In genomic region chr18:37430346-37431076, GRCh38 we compare ENCODE assay signal across 21 cellular contexts.
DNase-seq lines count a peak whose midpoint lies in the region; TF ChIP-seq lines count a peak whose summit lies in the region.
"Had no signal": no experiment of that assay in that cellular context is flagged by ENCODE, and none has a peak within 500 bp of the region (broad histone marks: within the 10 kb centered on the region; RNA-seq: fewer than 3 reads in every experiment).

No MANE protein-coding gene starts in this region.

- H4K20me1 ChIP-seq in H9 (ENCODE audit: control insufficient read depth, insufficient read depth, insufficient read length) = no peaks in the 10 kb centered on the region

- H3K56ac ChIP-seq in H9 (ENCODE audit: insufficient read length, low read depth, low read length) = no peak overlapping the region

- H2BK5ac ChIP-seq in H9 (ENCODE audit: insufficient read length, low read length) = no peak overlapping the region

- H3K79me2 ChIP-seq in H9 (ENCODE audit: insufficient read depth, low read length) = no peaks in the 10 kb centered on the region

- no peaks in the 10 kb centered on the region for H3K9me3 ChIP-seq in H9 (ENCODE audit: control insufficient read depth, low read depth, low read length)
- no peaks in the 10 kb centered on the region for H3K9me3 ChIP-seq in NT2/D1 (ENCODE audit: insufficient read depth, low read length)
- H3K9me3 ChIP-seq: lower lobe of right lung, neutrophil, SJSA1 had no signal

- H3K27me3 Mint-ChIP-seq in H9 (ENCODE audit: low read depth) = no peaks in the 10 kb centered on the region; the same call in none of the 2 replicates
- H3K27me3 Mint-ChIP-seq: type B pancreatic cell had no signal

- H3K4me3 Mint-ChIP-seq in H9 = no peak overlapping the region; a peak in 1 of 5 replicates
- H3K4me3 Mint-ChIP-seq: activated CD4-positive, alpha-beta memory T cell treated with anti-CD3 and anti-CD28 coated beads for 36 hours; type B pancreatic cell had no signal

- DNase-seq in D341Med (ENCODE audit: low spot score) (peak; percentile 77), H9 (peak; percentile 83), NT2/D1 (ENCODE audit: low read depth, low spot score) (peak; percentile 25), iPS-NIHi7 (ENCODE audit: extremely low spot score) (peak; percentile 78), DMS153 treated with DMSO at 0.1 percent for 48 hours (lab: John Stamatoyannopoulos, UW; ENCODE audit: unreplicated experiment) (no peak)
- DNase-seq in activated effector memory CD4-positive, alpha-beta T cell treated with anti-CD3 and anti-CD28 coated beads, Interleukin-2, amount 50 U/mL, for 16 hours = no peak
- DNase-seq in activated CD4-positive, alpha-beta T cell treated with anti-CD3 and anti-CD28 coated beads for 48 hours = no peak
- DNase-seq: activated CD4-positive, alpha-beta memory T cell treated with anti-CD3 and anti-CD28 coated beads for 36 hours; activated naive CD4-positive, alpha-beta T cell; activated T-cell treated with anti-CD3 and anti-CD28 coated beads for 4 hours; amniotic stem cell; lower lobe of right lung; NCI-H1092; NCI-H774; small intestine; stimulated activated CD4-positive, alpha-beta T cell treated with anti-CD3 and anti-CD28 coated beads, Interleukin-2, amount 100 ng/mL, for 48 hours; stimulated activated naive CD8-positive, alpha-beta T cell treated with anti-CD3 and anti-CD28 coated beads, Interleukin-15, Interleukin-2, amounts not matched to agents 100 U/mL and 50 U/mL, for 24 hours had no signal

- H3K23me2 ChIP-seq in H9 (ENCODE audit: insufficient read length, low read depth, low read length, poor library complexity, severe bottlenecking) = no peaks in the 10 kb centered on the region

- H2BK20ac ChIP-seq in H9 (ENCODE audit: low read depth, low read length, poor library complexity, severe bottlenecking) = no peak overlapping the region

- H3K4me2 ChIP-seq in H9 (ENCODE audit: insufficient read depth, insufficient read length, low read length) = no peak overlapping the region

- H2BK15ac ChIP-seq in H9 (ENCODE audit: low read depth, low read length) = no peak overlapping the region

- no peak overlapping the region for H3T11ph ChIP-seq in H9 (ENCODE audit: low read length)

- no peak overlapping the region for H3K4me3 ChIP-seq in NT2/D1 (ENCODE audit: insufficient read length, low read depth)
- H3K4me3 ChIP-seq: lower lobe of right lung, SJSA1 had no signal

- H3K27ac ChIP-seq in H9 (ENCODE audit: insufficient read length, low read depth, low read length) = no peak overlapping the region
- H3K27ac ChIP-seq: lower lobe of right lung, neutrophil, SJSA1, VCaP had no signal

- H3K9ac ChIP-seq in H9 (ENCODE audit: extremely low read depth, insufficient read length, low read length) (no peak overlapping the region), NT2/D1 (ENCODE audit: insufficient read length, low read depth) (no peak overlapping the region)

- no peaks in the 10 kb centered on the region for H3K27me3 ChIP-seq in H9 (ENCODE audit: insufficient read depth, low read length)
- no peaks in the 10 kb centered on the region for H3K27me3 ChIP-seq in NT2/D1 (ENCODE audit: insufficient read depth, insufficient read length)
- H3K27me3 ChIP-seq: SJSA1 had no signal

- H2BK12ac ChIP-seq in H9 (ENCODE audit: insufficient read length, low read depth, low read length) = no peak overlapping the region

- H2BK120ac ChIP-seq in H9 (ENCODE audit: low read depth, low read length, poor library complexity, severe bottlenecking) = no peak overlapping the region

- H3K27ac Mint-ChIP-seq in H9 = no peak overlapping the region; a peak in 1 of 7 replicates
- H3K27ac Mint-ChIP-seq: activated CD4-positive, alpha-beta memory T cell treated with anti-CD3 and anti-CD28 coated beads for 36 hours; type B pancreatic cell had no signal

- no peak overlapping the region for H4K5ac ChIP-seq in H9 (ENCODE audit: insufficient read length, low read depth, low read length)

- peaks cover 4 to 5% of the 10 kb centered on the region in 2 experiments; a peak in 3 of 4 replicates for H3K4me1 Mint-ChIP-seq in H9

- no peak overlapping the region for H3K18ac ChIP-seq in H9 (ENCODE audit: insufficient read length, low read depth, low read length)

- no peaks in the 10 kb centered on the region for H3K79me1 ChIP-seq in H9 (ENCODE audit: insufficient read depth, low read depth, low read length, poor library complexity, severe bottlenecking)

- H3K36me3 Mint-ChIP-seq in H9 (ENCODE audit: insufficient read depth in 1 of 3, low read depth in 3 of 3) = no peaks in the 10 kb centered on the region
- H3K36me3 Mint-ChIP-seq: activated CD4-positive, alpha-beta memory T cell treated with anti-CD3 and anti-CD28 coated beads for 36 hours; type B pancreatic cell had no signal

- H3K36me3 ChIP-seq in NT2/D1 (ENCODE audit: insufficient read depth, insufficient read length, low read length) = no peaks in the 10 kb centered on the region
- H3K36me3 ChIP-seq: lower lobe of right lung, neutrophil, SJSA1 had no signal

- no peaks in the 10 kb centered on the region for H3K9me3 Mint-ChIP-seq in H9
- H3K9me3 Mint-ChIP-seq: activated CD4-positive, alpha-beta memory T cell treated with anti-CD3 and anti-CD28 coated beads for 36 hours; type B pancreatic cell had no signal

- H3K4ac ChIP-seq in H9 (ENCODE audit: low read depth, low read length) = no peak overlapping the region

- H4K91ac ChIP-seq in H9 (ENCODE audit: insufficient read length, low read depth, low read length) = no peak overlapping the region

- WGBS in H9 (ENCODE audit: extremely low coverage, insufficient read length, low lambda C conversion rate) = no CpG with 5 or more reads among the region's 6 CpGs

- H2AK5ac ChIP-seq in H9 (ENCODE audit: insufficient read length, low read length) = no peak overlapping the region

- peak; percentile 56; the same call in 2 of the 3 replicates for TF ChIP-seq CTCF in H9 (conservative IDR thresholded peaks at IDR 0.05)

- H2AFZ ChIP-seq in H9 (ENCODE audit: low read length) = no peak overlapping the region

- no peaks in the 10 kb centered on the region for H3K4me1 ChIP-seq in H9 (ENCODE audit: insufficient read depth, low read length)
- H3K4me1 ChIP-seq in NT2/D1 (ENCODE audit: insufficient read depth, insufficient read length) = peaks cover 16% of the 10 kb centered on the region
- H3K4me1 ChIP-seq: lower lobe of right lung, SJSA1 had no signal

- no peak overlapping the region; the same call in 1 of the 2 replicates for H3K14ac ChIP-seq in H9 (ENCODE audit: insufficient read depth, low read length)

- H3K23ac ChIP-seq in H9 (ENCODE audit: insufficient read length, low read depth, low read length) = no peak overlapping the region

- H4K8ac ChIP-seq in H9 (replicated peaks; ENCODE audit: insufficient read length, low read depth, low read length) = no peak overlapping the region

Comparison
In these comparisons a context has a peak if more than half of its experiments do, and no peak if none do; other contexts are left out.
1. DNase-seq: peak in D341Med (single experiment), H9 (single experiment), NT2/D1 (single experiment) and iPS-NIHi7 (single experiment); none in DMS153 treated with DMSO at 0.1 percent for 48 hours (single experiment), activated effector memory CD4-positive, alpha-beta T cell treated with anti-CD3 and anti-CD28 coated beads, Interleukin-2, amount 50 U/mL, for 16 hours (single experiment) and activated CD4-positive, alpha-beta T cell treated with anti-CD3 and anti-CD28 coated beads for 48 hours (single experiment).